Comparison of ENCODE assay signal across 1 cellular context in the genomic region with DNA sequence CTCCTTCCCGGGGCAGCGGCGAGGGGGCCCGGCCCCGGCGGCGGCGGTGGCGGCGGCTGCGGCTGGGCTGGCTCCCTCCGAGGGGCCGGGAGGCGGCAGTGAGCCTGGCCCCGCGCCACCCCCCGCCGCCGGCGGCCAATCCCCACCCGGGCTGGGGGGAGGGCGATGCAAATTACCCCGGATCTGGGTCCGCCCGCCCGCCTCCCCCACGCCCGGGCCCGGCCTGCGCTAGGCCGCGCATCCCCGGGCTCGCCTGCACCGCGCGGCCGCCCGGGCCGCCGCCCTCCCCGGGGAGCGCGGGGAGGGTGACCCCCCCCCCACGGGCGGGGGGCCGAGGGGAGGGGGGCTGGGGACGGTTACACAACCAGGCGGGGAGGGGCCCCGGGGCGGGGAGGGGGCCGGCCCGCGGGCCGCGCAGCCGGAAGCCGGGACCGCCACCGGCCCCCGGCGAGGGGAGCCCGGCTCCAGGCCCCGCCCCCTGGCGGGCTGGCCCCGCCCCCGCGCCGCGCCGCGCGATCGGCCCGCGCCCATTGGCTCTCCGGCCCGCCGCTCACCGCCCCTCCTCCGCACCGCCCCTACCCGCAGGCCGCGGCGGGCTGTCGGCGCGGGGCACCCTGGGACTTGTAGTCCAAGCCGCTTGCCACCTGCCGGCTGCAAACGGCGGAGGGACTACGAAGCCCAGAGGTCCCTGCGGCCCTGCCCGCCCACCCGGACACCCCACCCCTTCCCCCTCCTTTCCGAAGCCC.
TF ChIP-seq lines count a peak whose summit lies in the region.

No MANE protein-coding gene starts in this region.

TF ChIP-seq in K562, 482 proteins besides CTCF, POLR2A, EP300 and RAD21 (continues in another document):
- no peak for TF ChIP-seq SREBF2 (CRISPR knock-in tag; IDR thresholded peaks at IDR 0.05)
- TF ChIP-seq GABPB2 (CRISPR knock-in tag; conservative IDR thresholded peaks at IDR 0.05), result no peak
- TF ChIP-seq, protein P1, sequence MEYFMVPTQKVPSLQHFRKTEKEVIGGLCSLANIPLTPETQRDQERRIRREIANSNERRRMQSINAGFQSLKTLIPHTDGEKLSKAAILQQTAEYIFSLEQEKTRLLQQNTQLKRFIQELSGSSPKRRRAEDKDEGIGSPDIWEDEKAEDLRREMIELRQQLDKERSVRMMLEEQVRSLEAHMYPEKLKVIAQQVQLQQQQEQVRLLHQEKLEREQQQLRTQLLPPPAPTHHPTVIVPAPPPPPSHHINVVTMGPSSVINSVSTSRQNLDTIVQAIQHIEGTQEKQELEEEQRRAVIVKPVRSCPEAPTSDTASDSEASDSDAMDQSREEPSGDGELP (CRISPR knock-in tag; IDR thresholded peaks at IDR 0.05; ENCODE audit: borderline replicate concordance), result peak; percentile 50; the same call in 1 of the 2 replicates
- TF ChIP-seq, protein P2, sequence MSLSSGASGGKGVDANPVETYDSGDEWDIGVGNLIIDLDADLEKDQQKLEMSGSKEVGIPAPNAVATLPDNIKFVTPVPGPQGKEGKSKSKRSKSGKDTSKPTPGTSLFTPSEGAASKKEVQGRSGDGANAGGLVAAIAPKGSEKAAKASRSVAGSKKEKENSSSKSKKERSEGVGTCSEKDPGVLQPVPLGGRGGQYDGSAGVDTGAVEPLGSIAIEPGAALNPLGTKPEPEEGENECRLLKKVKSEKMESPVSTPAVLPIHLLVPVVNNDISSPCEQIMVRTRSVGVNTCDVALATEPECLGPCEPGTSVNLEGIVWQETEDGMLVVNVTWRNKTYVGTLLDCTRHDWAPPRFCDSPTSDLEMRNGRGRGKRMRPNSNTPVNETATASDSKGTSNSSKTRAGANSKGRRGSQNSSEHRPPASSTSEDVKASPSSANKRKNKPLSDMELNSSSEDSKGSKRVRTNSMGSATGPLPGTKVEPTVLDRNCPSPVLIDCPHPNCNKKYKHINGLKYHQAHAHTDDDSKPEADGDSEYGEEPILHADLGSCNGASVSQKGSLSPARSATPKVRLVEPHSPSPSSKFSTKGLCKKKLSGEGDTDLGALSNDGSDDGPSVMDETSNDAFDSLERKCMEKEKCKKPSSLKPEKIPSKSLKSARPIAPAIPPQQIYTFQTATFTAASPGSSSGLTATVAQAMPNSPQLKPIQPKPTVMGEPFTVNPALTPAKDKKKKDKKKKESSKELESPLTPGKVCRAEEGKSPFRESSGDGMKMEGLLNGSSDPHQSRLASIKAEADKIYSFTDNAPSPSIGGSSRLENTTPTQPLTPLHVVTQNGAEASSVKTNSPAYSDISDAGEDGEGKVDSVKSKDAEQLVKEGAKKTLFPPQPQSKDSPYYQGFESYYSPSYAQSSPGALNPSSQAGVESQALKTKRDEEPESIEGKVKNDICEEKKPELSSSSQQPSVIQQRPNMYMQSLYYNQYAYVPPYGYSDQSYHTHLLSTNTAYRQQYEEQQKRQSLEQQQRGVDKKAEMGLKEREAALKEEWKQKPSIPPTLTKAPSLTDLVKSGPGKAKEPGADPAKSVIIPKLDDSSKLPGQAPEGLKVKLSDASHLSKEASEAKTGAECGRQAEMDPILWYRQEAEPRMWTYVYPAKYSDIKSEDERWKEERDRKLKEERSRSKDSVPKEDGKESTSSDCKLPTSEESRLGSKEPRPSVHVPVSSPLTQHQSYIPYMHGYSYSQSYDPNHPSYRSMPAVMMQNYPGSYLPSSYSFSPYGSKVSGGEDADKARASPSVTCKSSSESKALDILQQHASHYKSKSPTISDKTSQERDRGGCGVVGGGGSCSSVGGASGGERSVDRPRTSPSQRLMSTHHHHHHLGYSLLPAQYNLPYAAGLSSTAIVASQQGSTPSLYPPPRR (CRISPR knock-in tag; IDR thresholded peaks at IDR 0.05; ENCODE audit: borderline replicate concordance), result no peak
- TF ChIP-seq NFIC (IDR thresholded peaks at IDR 0.05), result no peak
- TF ChIP-seq, protein P3, sequence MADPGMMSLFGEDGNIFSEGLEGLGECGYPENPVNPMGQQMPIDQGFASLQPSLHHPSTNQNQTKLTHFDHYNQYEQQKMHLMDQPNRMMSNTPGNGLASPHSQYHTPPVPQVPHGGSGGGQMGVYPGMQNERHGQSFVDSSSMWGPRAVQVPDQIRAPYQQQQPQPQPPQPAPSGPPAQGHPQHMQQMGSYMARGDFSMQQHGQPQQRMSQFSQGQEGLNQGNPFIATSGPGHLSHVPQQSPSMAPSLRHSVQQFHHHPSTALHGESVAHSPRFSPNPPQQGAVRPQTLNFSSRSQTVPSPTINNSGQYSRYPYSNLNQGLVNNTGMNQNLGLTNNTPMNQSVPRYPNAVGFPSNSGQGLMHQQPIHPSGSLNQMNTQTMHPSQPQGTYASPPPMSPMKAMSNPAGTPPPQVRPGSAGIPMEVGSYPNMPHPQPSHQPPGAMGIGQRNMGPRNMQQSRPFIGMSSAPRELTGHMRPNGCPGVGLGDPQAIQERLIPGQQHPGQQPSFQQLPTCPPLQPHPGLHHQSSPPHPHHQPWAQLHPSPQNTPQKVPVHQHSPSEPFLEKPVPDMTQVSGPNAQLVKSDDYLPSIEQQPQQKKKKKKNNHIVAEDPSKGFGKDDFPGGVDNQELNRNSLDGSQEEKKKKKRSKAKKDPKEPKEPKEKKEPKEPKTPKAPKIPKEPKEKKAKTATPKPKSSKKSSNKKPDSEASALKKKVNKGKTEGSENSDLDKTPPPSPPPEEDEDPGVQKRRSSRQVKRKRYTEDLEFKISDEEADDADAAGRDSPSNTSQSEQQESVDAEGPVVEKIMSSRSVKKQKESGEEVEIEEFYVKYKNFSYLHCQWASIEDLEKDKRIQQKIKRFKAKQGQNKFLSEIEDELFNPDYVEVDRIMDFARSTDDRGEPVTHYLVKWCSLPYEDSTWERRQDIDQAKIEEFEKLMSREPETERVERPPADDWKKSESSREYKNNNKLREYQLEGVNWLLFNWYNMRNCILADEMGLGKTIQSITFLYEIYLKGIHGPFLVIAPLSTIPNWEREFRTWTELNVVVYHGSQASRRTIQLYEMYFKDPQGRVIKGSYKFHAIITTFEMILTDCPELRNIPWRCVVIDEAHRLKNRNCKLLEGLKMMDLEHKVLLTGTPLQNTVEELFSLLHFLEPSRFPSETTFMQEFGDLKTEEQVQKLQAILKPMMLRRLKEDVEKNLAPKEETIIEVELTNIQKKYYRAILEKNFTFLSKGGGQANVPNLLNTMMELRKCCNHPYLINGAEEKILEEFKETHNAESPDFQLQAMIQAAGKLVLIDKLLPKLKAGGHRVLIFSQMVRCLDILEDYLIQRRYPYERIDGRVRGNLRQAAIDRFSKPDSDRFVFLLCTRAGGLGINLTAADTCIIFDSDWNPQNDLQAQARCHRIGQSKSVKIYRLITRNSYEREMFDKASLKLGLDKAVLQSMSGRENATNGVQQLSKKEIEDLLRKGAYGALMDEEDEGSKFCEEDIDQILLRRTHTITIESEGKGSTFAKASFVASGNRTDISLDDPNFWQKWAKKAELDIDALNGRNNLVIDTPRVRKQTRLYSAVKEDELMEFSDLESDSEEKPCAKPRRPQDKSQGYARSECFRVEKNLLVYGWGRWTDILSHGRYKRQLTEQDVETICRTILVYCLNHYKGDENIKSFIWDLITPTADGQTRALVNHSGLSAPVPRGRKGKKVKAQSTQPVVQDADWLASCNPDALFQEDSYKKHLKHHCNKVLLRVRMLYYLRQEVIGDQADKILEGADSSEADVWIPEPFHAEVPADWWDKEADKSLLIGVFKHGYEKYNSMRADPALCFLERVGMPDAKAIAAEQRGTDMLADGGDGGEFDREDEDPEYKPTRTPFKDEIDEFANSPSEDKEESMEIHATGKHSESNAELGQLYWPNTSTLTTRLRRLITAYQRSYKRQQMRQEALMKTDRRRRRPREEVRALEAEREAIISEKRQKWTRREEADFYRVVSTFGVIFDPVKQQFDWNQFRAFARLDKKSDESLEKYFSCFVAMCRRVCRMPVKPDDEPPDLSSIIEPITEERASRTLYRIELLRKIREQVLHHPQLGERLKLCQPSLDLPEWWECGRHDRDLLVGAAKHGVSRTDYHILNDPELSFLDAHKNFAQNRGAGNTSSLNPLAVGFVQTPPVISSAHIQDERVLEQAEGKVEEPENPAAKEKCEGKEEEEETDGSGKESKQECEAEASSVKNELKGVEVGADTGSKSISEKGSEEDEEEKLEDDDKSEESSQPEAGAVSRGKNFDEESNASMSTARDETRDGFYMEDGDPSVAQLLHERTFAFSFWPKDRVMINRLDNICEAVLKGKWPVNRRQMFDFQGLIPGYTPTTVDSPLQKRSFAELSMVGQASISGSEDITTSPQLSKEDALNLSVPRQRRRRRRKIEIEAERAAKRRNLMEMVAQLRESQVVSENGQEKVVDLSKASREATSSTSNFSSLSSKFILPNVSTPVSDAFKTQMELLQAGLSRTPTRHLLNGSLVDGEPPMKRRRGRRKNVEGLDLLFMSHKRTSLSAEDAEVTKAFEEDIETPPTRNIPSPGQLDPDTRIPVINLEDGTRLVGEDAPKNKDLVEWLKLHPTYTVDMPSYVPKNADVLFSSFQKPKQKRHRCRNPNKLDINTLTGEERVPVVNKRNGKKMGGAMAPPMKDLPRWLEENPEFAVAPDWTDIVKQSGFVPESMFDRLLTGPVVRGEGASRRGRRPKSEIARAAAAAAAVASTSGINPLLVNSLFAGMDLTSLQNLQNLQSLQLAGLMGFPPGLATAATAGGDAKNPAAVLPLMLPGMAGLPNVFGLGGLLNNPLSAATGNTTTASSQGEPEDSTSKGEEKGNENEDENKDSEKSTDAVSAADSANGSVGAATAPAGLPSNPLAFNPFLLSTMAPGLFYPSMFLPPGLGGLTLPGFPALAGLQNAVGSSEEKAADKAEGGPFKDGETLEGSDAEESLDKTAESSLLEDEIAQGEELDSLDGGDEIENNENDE (IDR thresholded peaks at IDR 0.05; ENCODE audit: low read depth, low read length), result no peak
- TF ChIP-seq ZNF561 (CRISPR knock-in tag; conservative IDR thresholded peaks at IDR 0.05), result no peak
- no peak for TF ChIP-seq SRSF9 (IDR thresholded peaks at IDR 0.05; ENCODE audit: borderline replicate concordance, low read depth, low read length)
- no peak for TF ChIP-seq KAT2B (IDR thresholded peaks at IDR 0.05; ENCODE audit: low read depth, low read length)
- TF ChIP-seq, protein P4, sequence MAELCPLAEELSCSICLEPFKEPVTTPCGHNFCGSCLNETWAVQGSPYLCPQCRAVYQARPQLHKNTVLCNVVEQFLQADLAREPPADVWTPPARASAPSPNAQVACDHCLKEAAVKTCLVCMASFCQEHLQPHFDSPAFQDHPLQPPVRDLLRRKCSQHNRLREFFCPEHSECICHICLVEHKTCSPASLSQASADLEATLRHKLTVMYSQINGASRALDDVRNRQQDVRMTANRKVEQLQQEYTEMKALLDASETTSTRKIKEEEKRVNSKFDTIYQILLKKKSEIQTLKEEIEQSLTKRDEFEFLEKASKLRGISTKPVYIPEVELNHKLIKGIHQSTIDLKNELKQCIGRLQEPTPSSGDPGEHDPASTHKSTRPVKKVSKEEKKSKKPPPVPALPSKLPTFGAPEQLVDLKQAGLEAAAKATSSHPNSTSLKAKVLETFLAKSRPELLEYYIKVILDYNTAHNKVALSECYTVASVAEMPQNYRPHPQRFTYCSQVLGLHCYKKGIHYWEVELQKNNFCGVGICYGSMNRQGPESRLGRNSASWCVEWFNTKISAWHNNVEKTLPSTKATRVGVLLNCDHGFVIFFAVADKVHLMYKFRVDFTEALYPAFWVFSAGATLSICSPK (IDR thresholded peaks at IDR 0.05; ENCODE audit: borderline replicate concordance), result no peak
- no peak for TF ChIP-seq ZNF699 (CRISPR knock-in tag; IDR thresholded peaks at IDR 0.05; ENCODE audit: insufficient replicate concordance)
- TF ChIP-seq TAF9B (IDR thresholded peaks at IDR 0.05; ENCODE audit: partially characterized antibody), result no peak
- no peak for TF ChIP-seq ZNF780A (CRISPR knock-in tag; IDR thresholded peaks at IDR 0.05)
- no peak for TF ChIP-seq RBM15 (IDR thresholded peaks at IDR 0.05; ENCODE audit: insufficient read depth, low read length)
- TF ChIP-seq, protein P5, sequence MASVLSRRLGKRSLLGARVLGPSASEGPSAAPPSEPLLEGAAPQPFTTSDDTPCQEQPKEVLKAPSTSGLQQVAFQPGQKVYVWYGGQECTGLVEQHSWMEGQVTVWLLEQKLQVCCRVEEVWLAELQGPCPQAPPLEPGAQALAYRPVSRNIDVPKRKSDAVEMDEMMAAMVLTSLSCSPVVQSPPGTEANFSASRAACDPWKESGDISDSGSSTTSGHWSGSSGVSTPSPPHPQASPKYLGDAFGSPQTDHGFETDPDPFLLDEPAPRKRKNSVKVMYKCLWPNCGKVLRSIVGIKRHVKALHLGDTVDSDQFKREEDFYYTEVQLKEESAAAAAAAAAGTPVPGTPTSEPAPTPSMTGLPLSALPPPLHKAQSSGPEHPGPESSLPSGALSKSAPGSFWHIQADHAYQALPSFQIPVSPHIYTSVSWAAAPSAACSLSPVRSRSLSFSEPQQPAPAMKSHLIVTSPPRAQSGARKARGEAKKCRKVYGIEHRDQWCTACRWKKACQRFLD (CRISPR knock-in tag; IDR thresholded peaks at IDR 0.05), result peak; percentile 71
- TF ChIP-seq SETDB1 (IDR thresholded peaks at IDR 0.05; ENCODE audit: low read length), result no peak
- TF ChIP-seq GATA2 (CRISPR knock-in tag; IDR thresholded peaks at IDR 0.05), result no peak
- no peak for TF ChIP-seq ZNF12 (CRISPR knock-in tag; IDR thresholded peaks at IDR 0.05)
- TF ChIP-seq STAT5B (CRISPR knock-in tag; IDR thresholded peaks at IDR 0.05), result no peak
- no peak for TF ChIP-seq PRPF4 (IDR thresholded peaks at IDR 0.05; ENCODE audit: insufficient read depth, low read depth, low read length, poor library complexity, severe bottlenecking)
- TF ChIP-seq, protein P6, sequence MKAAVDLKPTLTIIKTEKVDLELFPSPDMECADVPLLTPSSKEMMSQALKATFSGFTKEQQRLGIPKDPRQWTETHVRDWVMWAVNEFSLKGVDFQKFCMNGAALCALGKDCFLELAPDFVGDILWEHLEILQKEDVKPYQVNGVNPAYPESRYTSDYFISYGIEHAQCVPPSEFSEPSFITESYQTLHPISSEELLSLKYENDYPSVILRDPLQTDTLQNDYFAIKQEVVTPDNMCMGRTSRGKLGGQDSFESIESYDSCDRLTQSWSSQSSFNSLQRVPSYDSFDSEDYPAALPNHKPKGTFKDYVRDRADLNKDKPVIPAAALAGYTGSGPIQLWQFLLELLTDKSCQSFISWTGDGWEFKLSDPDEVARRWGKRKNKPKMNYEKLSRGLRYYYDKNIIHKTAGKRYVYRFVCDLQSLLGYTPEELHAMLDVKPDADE (conservative IDR thresholded peaks at IDR 0.05; ENCODE audit: control insufficient read depth, low read depth, low read length), result peak; percentile 87
- no peak for TF ChIP-seq PRMT5 (CRISPR knock-in tag; IDR thresholded peaks at IDR 0.05)
- TF ChIP-seq ZNF589 (CRISPR knock-in tag; IDR thresholded peaks at IDR 0.05; ENCODE audit: low read depth), result peak; percentile 30; the same call in 1 of the 2 replicates
- TF ChIP-seq CAMTA2 (CRISPR knock-in tag; conservative IDR thresholded peaks at IDR 0.05), result no peak
- TF ChIP-seq ZNF57 (CRISPR knock-in tag; IDR thresholded peaks at IDR 0.05), result no peak
- no peak for TF ChIP-seq FOXM1 (IDR thresholded peaks at IDR 0.05; ENCODE audit: low read depth)
- TF ChIP-seq FOXM1 (CRISPR knock-in tag; IDR thresholded peaks at IDR 0.05; ENCODE audit: low read depth), result no peak
- TF ChIP-seq, protein P7, sequence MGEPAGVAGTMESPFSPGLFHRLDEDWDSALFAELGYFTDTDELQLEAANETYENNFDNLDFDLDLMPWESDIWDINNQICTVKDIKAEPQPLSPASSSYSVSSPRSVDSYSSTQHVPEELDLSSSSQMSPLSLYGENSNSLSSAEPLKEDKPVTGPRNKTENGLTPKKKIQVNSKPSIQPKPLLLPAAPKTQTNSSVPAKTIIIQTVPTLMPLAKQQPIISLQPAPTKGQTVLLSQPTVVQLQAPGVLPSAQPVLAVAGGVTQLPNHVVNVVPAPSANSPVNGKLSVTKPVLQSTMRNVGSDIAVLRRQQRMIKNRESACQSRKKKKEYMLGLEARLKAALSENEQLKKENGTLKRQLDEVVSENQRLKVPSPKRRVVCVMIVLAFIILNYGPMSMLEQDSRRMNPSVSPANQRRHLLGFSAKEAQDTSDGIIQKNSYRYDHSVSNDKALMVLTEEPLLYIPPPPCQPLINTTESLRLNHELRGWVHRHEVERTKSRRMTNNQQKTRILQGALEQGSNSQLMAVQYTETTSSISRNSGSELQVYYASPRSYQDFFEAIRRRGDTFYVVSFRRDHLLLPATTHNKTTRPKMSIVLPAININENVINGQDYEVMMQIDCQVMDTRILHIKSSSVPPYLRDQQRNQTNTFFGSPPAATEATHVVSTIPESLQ (CRISPR knock-in tag; IDR thresholded peaks at IDR 0.05), result no peak
- no peak for TF ChIP-seq LCOR (CRISPR knock-in tag; IDR thresholded peaks at IDR 0.05)
- TF ChIP-seq MED1 (CRISPR knock-in tag; IDR thresholded peaks at IDR 0.05; ENCODE audit: borderline replicate concordance), result no peak
